ENCODE assay signal across 8 cellular contexts in the genomic region with DNA sequence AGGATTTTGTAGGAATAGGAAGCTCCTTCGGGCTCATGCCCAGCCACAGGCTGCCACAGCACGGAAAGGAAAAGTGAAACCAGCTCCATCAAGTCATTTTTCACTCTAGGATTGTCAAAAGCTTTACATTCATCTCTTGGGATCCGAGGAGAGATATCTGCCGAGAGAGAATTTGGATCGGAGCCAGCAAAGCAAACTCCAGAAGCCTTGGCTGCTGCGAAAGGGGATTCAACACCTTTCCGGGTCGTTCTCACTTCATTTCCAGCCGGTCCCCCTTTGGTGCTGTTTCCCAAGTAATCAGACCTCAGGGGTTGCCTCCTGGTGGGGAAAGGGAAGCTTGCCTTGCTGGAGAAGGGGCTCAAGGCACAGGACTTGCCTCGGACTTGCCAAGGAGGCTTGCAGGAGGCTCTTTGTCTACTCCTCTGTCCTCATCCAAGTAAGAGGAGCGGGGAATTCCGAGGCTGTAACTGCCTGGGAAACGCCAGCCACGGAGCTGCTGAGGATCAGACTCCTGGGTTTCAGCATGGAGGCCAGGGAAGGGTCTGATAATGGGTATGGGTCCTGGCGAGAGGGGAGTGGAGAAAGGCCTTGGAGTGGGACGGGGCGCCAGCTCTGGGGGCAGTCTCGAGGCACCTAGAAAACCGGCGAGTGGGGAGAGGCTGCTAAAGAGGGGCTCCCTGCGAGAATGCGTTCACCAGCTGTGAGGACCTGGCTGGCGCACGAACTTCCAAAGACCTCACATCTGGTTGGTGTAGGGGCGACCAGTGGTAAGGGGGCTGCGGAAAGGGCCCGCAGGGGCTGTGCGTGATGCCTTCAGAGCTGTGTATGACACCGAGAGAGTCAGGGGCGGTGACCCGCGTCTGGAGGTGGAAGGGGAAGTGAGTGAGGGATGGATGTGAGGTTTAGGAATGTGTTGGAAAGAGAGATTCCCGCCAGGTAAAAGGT. TPM values are rescaled to one million over a fixed set of nuclear protein-coding genes. Genes with fewer than 3 reads are reported as not detected.
DNase-seq lines count a peak whose midpoint lies in the region; ATAC-seq and TF ChIP-seq lines count a peak whose summit lies in the region.

No MANE protein-coding gene starts in this region.

- TF ChIP-seq CTCF in CD8-positive, alpha-beta T cell (IDR thresholded peaks at IDR 0.05) = no peak
- TF ChIP-seq CTCF in endothelial cell (IDR thresholded peaks at IDR 0.05; ENCODE audit: unreplicated experiment) (no peak), suprapubic skin (IDR thresholded peaks at IDR 0.05) (no peak)

- H2BK5ac ChIP-seq in mesendoderm (ENCODE audit: low read length) = no peak overlapping the region

- H3K36me3 Mint-ChIP-seq in CD8-positive, alpha-beta T cell = peaks cover 4% of the 10 kb centered on the region
- H3K36me3 Mint-ChIP-seq in endothelial cell (ENCODE audit: low read depth, unreplicated experiment) = no peaks in the 10 kb centered on the region

- H2BK120ac ChIP-seq in mesendoderm (ENCODE audit: low read depth, low read length) = no peak overlapping the region

- no peak overlapping the region for H2AK5ac ChIP-seq in mesendoderm (ENCODE audit: low read length)

- no peaks in the 10 kb centered on the region for H3K79me1 ChIP-seq in mesendoderm (ENCODE audit: low read length)

- H3K9me3 Mint-ChIP-seq in CD8-positive, alpha-beta T cell = no peaks in the 10 kb centered on the region
- no peaks in the 10 kb centered on the region for H3K9me3 Mint-ChIP-seq in endothelial cell (ENCODE audit: unreplicated experiment)

- peaks cover 20% of the 10 kb centered on the region for H3K4me1 Mint-ChIP-seq in CD8-positive, alpha-beta T cell (ENCODE audit: low read depth)
- peaks cover 10% of the 10 kb centered on the region for H3K4me1 Mint-ChIP-seq in endothelial cell (ENCODE audit: unreplicated experiment)

- intact Hi-C loops in CD8-positive, alpha-beta T cell (cut with DNase I, micrococcal nuclease) = no loop called here

- H3K9ac ChIP-seq in mesendoderm (ENCODE audit: low read length) = peak overlapping the region; percentile 4

- H3K27me3 ChIP-seq in CD8-positive, alpha-beta T cell (ENCODE audit: insufficient read depth, low read length) = no peaks in the 10 kb centered on the region
- H3K27me3 ChIP-seq in mesendoderm (ENCODE audit: insufficient read depth, low read length, poor library complexity) = peaks cover 30% of the 10 kb centered on the region
- H3K27me3 ChIP-seq in suprapubic skin = no peaks in the 10 kb centered on the region

- no CpG with 5 or more reads among the region's 33 CpGs for WGBS in mesendoderm (ENCODE audit: extremely low coverage, insufficient coverage, low lambda C conversion rate)
- WGBS in suprapubic skin = under 1% methylated on average over 33 of the region's 33 CpGs

- no peak overlapping the region for H4K8ac ChIP-seq in mesendoderm (ENCODE audit: low read depth, low read length)

- no peak overlapping the region for H3K27ac ChIP-seq in CD8-positive, alpha-beta T cell (ENCODE audit: low read depth, low read length)
- no peak overlapping the region for H3K27ac ChIP-seq in mesendoderm (ENCODE audit: low read depth, low read length)
- H3K27ac ChIP-seq in suprapubic skin = peak overlapping the region; percentile 15

- no peak overlapping the region for H2BK15ac ChIP-seq in mesendoderm (replicated peaks; ENCODE audit: low read depth)

- no peak for TF ChIP-seq POLR2A in suprapubic skin (IDR thresholded peaks at IDR 0.05)

- peak; percentile 60 for ATAC-seq in CD8-positive, alpha-beta T cell
- no peak for ATAC-seq in HG03565 (IDR thresholded peaks at IDR 0.05; ENCODE audit: unreplicated experiment)

- H3K4ac ChIP-seq in mesendoderm (ENCODE audit: low read depth, low read length) = no peak overlapping the region

- CTCF ChIA-PET in CD8-positive, alpha-beta T cell (lab: Charles Lee) = interaction anchor here (0.9 to 1.6 kb wide), 3 partner anchors 27 to 278 kb away, joined by 3 to 8 read pairs (median 3); no protein-coding TSS in a partner anchor

- POLR2A ChIA-PET in CD8-positive, alpha-beta T cell (lab: Charles Lee) = interaction anchor here (1.1 kb wide), 1 partner anchor 287 kb away, joined by 3 read pairs; no protein-coding TSS in a partner anchor

- H3K4me1 ChIP-seq in CD8-positive, alpha-beta T cell (ENCODE audit: insufficient read depth, low read length) = peaks cover 11% of the 10 kb centered on the region
- H3K4me1 ChIP-seq in mesendoderm (ENCODE audit: control insufficient read depth, low read depth, low read length) (no peaks in the 10 kb centered on the region), suprapubic skin (peaks cover 23% of the 10 kb centered on the region)

- H3K4me2 ChIP-seq in mesendoderm (ENCODE audit: low read length) = peak overlapping the region; percentile 69

- peak in 3 of 7 experiments; percentile 12 to 21 (median 13) for DNase-seq in CD8-positive, alpha-beta T cell
- peak; percentile 15 for DNase-seq in HT1080 (ENCODE audit: low read depth)
- peak; percentile 35 for DNase-seq in activated CD4-positive, CD25-positive, alpha-beta regulatory T cell treated with anti-CD3 and anti-CD28 coated beads, Interleukin-2, amount 50 U/mL, for 72 hours
- peak; percentile 25 for DNase-seq in endothelial cell (ENCODE audit: low spot score)
- DNase-seq in mesendoderm = peak; percentile 56
- DNase-seq in suprapubic skin (ENCODE audit: low spot score in 2 of 2) = peak in 1 of 2 donors; percentile 80
- no peak for DNase-seq in mesenteric fat pad (ENCODE audit: low spot score)

- H3K4me3 ChIP-seq in CD8-positive, alpha-beta T cell (ENCODE audit: low read depth, low read length) = peak overlapping the region; percentile 62
- H3K4me3 ChIP-seq in mesendoderm (ENCODE audit: low read length) (no peak overlapping the region), suprapubic skin (peak overlapping the region; percentile 75)

- H3K23ac ChIP-seq in mesendoderm (ENCODE audit: low read length) = peak overlapping the region; percentile 37

- no peaks in the 10 kb centered on the region for H3K9me3 ChIP-seq in CD8-positive, alpha-beta T cell (ENCODE audit: low read length)
- H3K9me3 ChIP-seq in suprapubic skin = no peaks in the 10 kb centered on the region

- peak overlapping the region; percentile 93 for H3K4me3 Mint-ChIP-seq in CD8-positive, alpha-beta T cell
- peak overlapping the region; percentile 85 for H3K4me3 Mint-ChIP-seq in endothelial cell (ENCODE audit: unreplicated experiment)

- TF ChIP-seq EP300 in suprapubic skin (IDR thresholded peaks at IDR 0.05) = no peak

- H4K5ac ChIP-seq in mesendoderm (ENCODE audit: low read length) = no peak overlapping the region

- no peak overlapping the region for H3K18ac ChIP-seq in mesendoderm (ENCODE audit: low read length)

- H3K56ac ChIP-seq in mesendoderm (ENCODE audit: low read length) = peak overlapping the region; percentile 27

- no peaks in the 10 kb centered on the region for H3K79me2 ChIP-seq in mesendoderm (ENCODE audit: control insufficient read depth, insufficient read depth, low read length)

- peak overlapping the region; percentile 3 for H3K27ac Mint-ChIP-seq in CD8-positive, alpha-beta T cell
- H3K27ac Mint-ChIP-seq in endothelial cell (ENCODE audit: unreplicated experiment) = no peak overlapping the region

- no peaks in the 10 kb centered on the region for H3K36me3 ChIP-seq in CD8-positive, alpha-beta T cell (ENCODE audit: insufficient read depth, low read length)
- no peaks in the 10 kb centered on the region for H3K36me3 ChIP-seq in mesendoderm (ENCODE audit: control insufficient read depth, insufficient read depth, low read length)
- no peaks in the 10 kb centered on the region for H3K36me3 ChIP-seq in suprapubic skin

- peaks cover 33% of the 10 kb centered on the region for H3K27me3 Mint-ChIP-seq in CD8-positive, alpha-beta T cell (ENCODE audit: low read depth)
- peaks cover 14% of the 10 kb centered on the region for H3K27me3 Mint-ChIP-seq in endothelial cell (ENCODE audit: unreplicated experiment)

RNA-seq across cellular contexts. Expression of a gene that starts 0.7 kb away (rescaled TPM):
- total RNA-seq in CD8-positive, alpha-beta T cell = under 1 TPM in 1 of 2 experiments, not detected in 1; 0.30 TPM
- not detected in 2 replicates for total RNA-seq in HT1080 (2014; rRNA removed; shearing (Covaris generic))
- polyA plus RNA-seq in HT1080 (2015; cell fraction: cytosol; rRNA removed) = not detected in 2 replicates
- polyA plus RNA-seq in HT1080 (2015; cell fraction: nucleus; rRNA removed) = not detected in 2 replicates
- total RNA-seq in endothelial cell (ENCODE audit: unreplicated experiment) = not detected
- 0.28 TPM for polyA plus RNA-seq in mesendoderm (2013, experiment 1 of 2)
- 0.27 TPM for polyA plus RNA-seq in mesendoderm (2013, experiment 2 of 2)
- total RNA-seq in suprapubic skin = 10 to 100 TPM in 2 of 4 donors, 1 to 10 TPM in 2; 5.9 to 13.0 (median 9.5) TPM
- total RNA-seq in mesenteric fat pad = 0.29 TPM

RNA-seq across cellular contexts. Expression of a gene that starts 50.1 kb away (rescaled TPM):
- total RNA-seq in CD8-positive, alpha-beta T cell = not detected
- not detected in 2 replicates for total RNA-seq in HT1080 (2014; rRNA removed; shearing (Covaris generic))
- polyA plus RNA-seq in HT1080 (2015; cell fraction: cytosol; rRNA removed) = not detected in 2 replicates
- not detected in 2 replicates for polyA plus RNA-seq in HT1080 (2015; cell fraction: nucleus; rRNA removed)
- total RNA-seq in endothelial cell (ENCODE audit: unreplicated experiment) = not detected
- polyA plus RNA-seq in mesendoderm (2013, experiment 1 of 2) = 0.04 TPM
- polyA plus RNA-seq in mesendoderm (2013, experiment 2 of 2) = 0.03 TPM
- under 1 TPM in 1 of 4 donors, not detected in 3; 0.11 TPM for total RNA-seq in suprapubic skin
- total RNA-seq in mesenteric fat pad = not detected

RNA-seq across cellular contexts. Expression of a gene that starts 55.9 kb away (rescaled TPM):
- under 1 TPM; 0.56 to 0.95 TPM for total RNA-seq in CD8-positive, alpha-beta T cell
- total RNA-seq in HT1080 (2014; rRNA removed; shearing (Covaris generic)) = not detected in 2 replicates
- 0.03 TPM in 1 of 2 replicates, not detected in the other for polyA plus RNA-seq in HT1080 (2015; cell fraction: cytosol; rRNA removed)
- polyA plus RNA-seq in HT1080 (2015; cell fraction: nucleus; rRNA removed) = not detected in 2 replicates
- total RNA-seq in endothelial cell (ENCODE audit: unreplicated experiment) = not detected
- polyA plus RNA-seq in mesendoderm (2013, experiment 1 of 2) = 0.03 TPM
- polyA plus RNA-seq in mesendoderm (2013, experiment 2 of 2) = 0.10 TPM
- not detected for total RNA-seq in suprapubic skin
- not detected for total RNA-seq in mesenteric fat pad

RNA-seq across cellular contexts. Expression of a gene that starts 56.0 kb away (rescaled TPM):
- 10 to 100 TPM; 42.5 to 49.1 TPM for total RNA-seq in CD8-positive, alpha-beta T cell
- 26.0 and 29.9 TPM in 2 replicates for total RNA-seq in HT1080 (2014; rRNA removed; shearing (Covaris generic))
- 28.1 and 31.5 TPM in 2 replicates for polyA plus RNA-seq in HT1080 (2015; cell fraction: cytosol; rRNA removed)
- polyA plus RNA-seq in HT1080 (2015; cell fraction: nucleus; rRNA removed) = 15.3 and 18.8 TPM in 2 replicates
- 43.0 TPM for total RNA-seq in endothelial cell (ENCODE audit: unreplicated experiment)
- polyA plus RNA-seq in mesendoderm (2013, experiment 1 of 2) = 19.5 TPM
- 18.9 TPM for polyA plus RNA-seq in mesendoderm (2013, experiment 2 of 2)
- total RNA-seq in suprapubic skin = 10 to 100 TPM; 39.3 to 63.3 (median 56.9) TPM
- total RNA-seq in mesenteric fat pad = 81.7 TPM
